In genomic region chr9:35746583-35746982, GRCh38 we compare ENCODE assay signal across 1 cellular context.
TF ChIP-seq lines count a peak whose summit lies in the region.

No MANE protein-coding gene starts in this region.

TF ChIP-seq in IMR-90, 13 proteins besides CTCF, POLR2A, EP300 and RAD21 (continued from another document):
- TF ChIP-seq USF2 (IDR thresholded peaks at IDR 0.05; ENCODE audit: low read depth, low read length): no peak
- TF ChIP-seq MXI1 (IDR thresholded peaks at IDR 0.05; ENCODE audit: borderline replicate concordance, low read depth, low read length): no peak
- TF ChIP-seq, protein P1, sequence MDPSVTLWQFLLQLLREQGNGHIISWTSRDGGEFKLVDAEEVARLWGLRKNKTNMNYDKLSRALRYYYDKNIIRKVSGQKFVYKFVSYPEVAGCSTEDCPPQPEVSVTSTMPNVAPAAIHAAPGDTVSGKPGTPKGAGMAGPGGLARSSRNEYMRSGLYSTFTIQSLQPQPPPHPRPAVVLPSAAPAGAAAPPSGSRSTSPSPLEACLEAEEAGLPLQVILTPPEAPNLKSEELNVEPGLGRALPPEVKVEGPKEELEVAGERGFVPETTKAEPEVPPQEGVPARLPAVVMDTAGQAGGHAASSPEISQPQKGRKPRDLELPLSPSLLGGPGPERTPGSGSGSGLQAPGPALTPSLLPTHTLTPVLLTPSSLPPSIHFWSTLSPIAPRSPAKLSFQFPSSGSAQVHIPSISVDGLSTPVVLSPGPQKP (IDR thresholded peaks at IDR 0.05; ENCODE audit: borderline replicate concordance, low read depth, low read length): no peak
- TF ChIP-seq BHLHE40 (IDR thresholded peaks at IDR 0.05; ENCODE audit: low read depth, low read length): no peak
- no peak for TF ChIP-seq FOS (IDR thresholded peaks at IDR 0.05; ENCODE audit: low read depth, low read length)
- no peak for TF ChIP-seq CEBPB (IDR thresholded peaks at IDR 0.05; ENCODE audit: low read depth, low read length)
